Comparison of ENCODE assay signal across 17 cellular contexts in the genomic region with DNA sequence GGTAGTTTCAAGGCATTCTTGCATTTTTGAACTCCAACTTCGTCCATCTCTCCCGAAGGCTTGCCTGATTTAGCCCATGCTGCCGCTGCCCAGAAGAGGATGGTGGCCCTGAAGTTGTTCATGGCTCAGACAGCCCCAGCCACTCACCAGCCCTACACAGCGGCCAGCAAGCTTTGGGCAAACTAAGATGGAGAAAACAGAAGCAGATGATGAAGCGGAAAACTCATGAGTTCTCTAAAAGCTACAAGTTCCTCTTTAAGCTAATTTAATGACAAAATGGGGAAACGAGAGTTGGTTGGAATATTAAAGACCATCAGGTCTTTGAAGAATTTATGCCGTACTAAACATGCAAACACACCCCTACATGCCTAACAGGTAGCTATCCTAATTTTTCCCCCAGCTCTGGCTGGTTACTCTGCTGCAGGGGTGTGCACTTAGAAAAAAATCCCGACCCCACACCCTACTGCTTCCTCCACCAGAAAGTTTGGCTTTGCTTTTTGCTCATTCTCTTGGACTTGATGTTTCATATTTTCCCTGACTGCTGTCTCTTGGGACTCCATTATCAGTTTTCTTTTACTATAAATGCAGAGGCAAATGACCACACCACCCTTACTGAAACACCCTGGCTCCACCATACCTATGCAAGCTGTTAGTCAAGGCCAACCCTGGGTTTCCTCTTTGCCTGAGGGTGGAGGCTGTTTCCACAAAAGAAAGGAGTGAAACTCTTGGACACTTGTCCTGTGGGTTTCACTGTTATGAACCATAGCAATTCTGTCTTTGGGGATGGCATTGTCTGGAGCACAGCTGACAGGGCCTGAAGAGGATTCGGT. TPM values are rescaled to one million over a fixed set of nuclear protein-coding genes. Genes with fewer than 3 reads are reported as not detected.
A peak's percentile ranks its signal among the peaks of the same experiment; 100 is the strongest.
DNase-seq lines count a peak whose midpoint lies in the region; ATAC-seq and TF ChIP-seq lines count a peak whose summit lies in the region.
"Had no signal": no experiment of that assay in that cellular context is flagged by ENCODE, and none has a peak within 500 bp of the region (broad histone marks: within the 10 kb centered on the region; RNA-seq: fewer than 3 reads in every experiment).

A gene with protein sequence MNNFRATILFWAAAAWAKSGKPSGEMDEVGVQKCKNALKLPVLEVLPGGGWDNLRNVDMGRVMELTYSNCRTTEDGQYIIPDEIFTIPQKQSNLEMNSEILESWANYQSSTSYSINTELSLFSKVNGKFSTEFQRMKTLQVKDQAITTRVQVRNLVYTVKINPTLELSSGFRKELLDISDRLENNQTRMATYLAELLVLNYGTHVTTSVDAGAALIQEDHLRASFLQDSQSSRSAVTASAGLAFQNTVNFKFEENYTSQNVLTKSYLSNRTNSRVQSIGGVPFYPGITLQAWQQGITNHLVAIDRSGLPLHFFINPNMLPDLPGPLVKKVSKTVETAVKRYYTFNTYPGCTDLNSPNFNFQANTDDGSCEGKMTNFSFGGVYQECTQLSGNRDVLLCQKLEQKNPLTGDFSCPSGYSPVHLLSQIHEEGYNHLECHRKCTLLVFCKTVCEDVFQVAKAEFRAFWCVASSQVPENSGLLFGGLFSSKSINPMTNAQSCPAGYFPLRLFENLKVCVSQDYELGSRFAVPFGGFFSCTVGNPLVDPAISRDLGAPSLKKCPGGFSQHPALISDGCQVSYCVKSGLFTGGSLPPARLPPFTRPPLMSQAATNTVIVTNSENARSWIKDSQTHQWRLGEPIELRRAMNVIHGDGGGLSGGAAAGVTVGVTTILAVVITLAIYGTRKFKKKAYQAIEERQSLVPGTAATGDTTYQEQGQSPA (minus strand): TSS at position 184 of the 830 bp plus-strand sequence. CDS start 62 bp downstream, at position 122.

- H3K4me1 Mint-ChIP-seq in chondrocyte (ENCODE audit: low read depth) = peaks cover 26% of the 10 kb centered on the region

- no peaks in the 10 kb centered on the region for H3K9me3 Mint-ChIP-seq in chondrocyte (ENCODE audit: low read depth)
- H3K9me3 Mint-ChIP-seq: activated CD4-positive, alpha-beta memory T cell treated with anti-CD3 and anti-CD28 coated beads, Interleukin-2, amount 10 ng/mL, durations not matched to agents 7 days and 5 days had no signal

- H3K4me2 ChIP-seq in SU-DHL-6 (ENCODE audit: low read depth, low read length, poor library complexity, severe bottlenecking) = peak within 1 kb of the TSS; percentile 34

- TF ChIP-seq CTCF in SU-DHL-6 (IDR thresholded peaks at IDR 0.05; ENCODE audit: insufficient read depth, low read length, poor library complexity, severe bottlenecking) = no peak
- no peak for TF ChIP-seq CTCF in chondrocyte (IDR thresholded peaks at IDR 0.05)

- no peaks in the 10 kb centered on the region for H3K27me3 ChIP-seq in SU-DHL-6 (ENCODE audit: low read length)

- no peak within 1 kb of the TSS for H3K4me3 ChIP-seq in SU-DHL-6 (ENCODE audit: insufficient read depth, low read length, poor library complexity, severe bottlenecking)

- ATAC-seq in GM21576 (IDR thresholded peaks at IDR 0.05; ENCODE audit: unreplicated experiment) = peak; percentile 19
- no peak for ATAC-seq in GM19455 (IDR thresholded peaks at IDR 0.05; ENCODE audit: unreplicated experiment)
- ATAC-seq: esophagus mucosa had no signal

- H3K27ac Mint-ChIP-seq in chondrocyte (ENCODE audit: unreplicated experiment) = no peak within 1 kb of the TSS
- H3K27ac Mint-ChIP-seq: activated CD4-positive, alpha-beta memory T cell treated with anti-CD3 and anti-CD28 coated beads, Interleukin-2, amount 10 ng/mL, durations not matched to agents 7 days and 5 days had no signal

- no peaks in the 10 kb centered on the region for H3K79me2 ChIP-seq in SU-DHL-6 (ENCODE audit: insufficient read depth, low read length)

- no peaks in the 10 kb centered on the region for H4K20me1 ChIP-seq in SU-DHL-6 (ENCODE audit: low read depth, low read length)

- no peaks in the 10 kb centered on the region for H3K9me2 ChIP-seq in SU-DHL-6 (replicated peaks; ENCODE audit: insufficient read depth, low read length)

- no peak within 1 kb of the TSS for H3K9ac ChIP-seq in SU-DHL-6 (ENCODE audit: low read length)

- no peaks in the 10 kb centered on the region for H3K9me3 ChIP-seq in SU-DHL-6 (ENCODE audit: insufficient read depth, low read length)

- no peak within 1 kb of the TSS for H3K4me3 Mint-ChIP-seq in chondrocyte (ENCODE audit: unreplicated experiment)
- H3K4me3 Mint-ChIP-seq: activated CD4-positive, alpha-beta memory T cell treated with anti-CD3 and anti-CD28 coated beads, Interleukin-2, amount 10 ng/mL, durations not matched to agents 7 days and 5 days had no signal

- no peak within 1 kb of the TSS for H2AFZ ChIP-seq in SU-DHL-6 (ENCODE audit: low read depth, low read length, severe bottlenecking)

- H3K36me3 ChIP-seq in SU-DHL-6 (ENCODE audit: low read length) = no peaks in the 10 kb centered on the region

- 0 out of 2 replicates have a peak, but pooled peaks cover 5% of the 10 kb centered on the region for H3F3A ChIP-seq in SU-DHL-6 (ENCODE audit: insufficient read depth)

- H3K27ac ChIP-seq in SU-DHL-6 (ENCODE audit: low read depth, low read length) = peak within 1 kb of the TSS; percentile 17; the same call in 1 of the 2 replicates

- H3K36me3 Mint-ChIP-seq in chondrocyte (ENCODE audit: low read depth) = no peaks in the 10 kb centered on the region

- DNase-seq in CD1c-positive myeloid dendritic cell (ENCODE audit: extremely low spot score) (peak; percentile 90), mucosa of gallbladder (ENCODE audit: low spot score) (no peak), chondrocyte (ENCODE audit: low spot score) (no peak), activated gamma-delta T cell (lab: John Stamatoyannopoulos, UW) (no peak), DMS53 (lab: John Stamatoyannopoulos, UW) (no peak)
- DNase-seq: activated CD4-positive, alpha-beta memory T cell treated with anti-CD3 and anti-CD28 coated beads, Interleukin-2, amount 10 ng/mL, durations not matched to agents 7 days and 5 days; anterior cingulate cortex; kidney glomerular epithelial cell; NCI-H2081; small intestine; stimulated activated naive CD4-positive, alpha-beta T cell treated with Interleukin-2 at 50 U/mL for 16 hours had no signal

- peaks cover 43% of the 10 kb centered on the region for H3K27me3 Mint-ChIP-seq in chondrocyte (ENCODE audit: low read depth)

RNA-seq across cellular contexts. Expression of the gene that starts here (rescaled TPM):
- total RNA-seq in mucosa of gallbladder (13.5 TPM), chondrocyte (not detected in 3 replicates)
- total RNA-seq: activated CD4-positive, alpha-beta memory T cell treated with anti-CD3 and anti-CD28 coated beads, Interleukin-2, amount 10 ng/mL, durations not matched to agents 7 days and 5 days; H4; SK-MEL-5 had no signal

Comparison
In these comparisons a context has a peak if more than half of its experiments do, and no peak if none do; other contexts are left out.
1. RNA of the gene that starts here (total RNA-seq): 13.5 TPM in mucosa of gallbladder (single experiment); not detected in chondrocyte; every median in the first group is over 10 times any median in the second.